In the genomic region with DNA sequence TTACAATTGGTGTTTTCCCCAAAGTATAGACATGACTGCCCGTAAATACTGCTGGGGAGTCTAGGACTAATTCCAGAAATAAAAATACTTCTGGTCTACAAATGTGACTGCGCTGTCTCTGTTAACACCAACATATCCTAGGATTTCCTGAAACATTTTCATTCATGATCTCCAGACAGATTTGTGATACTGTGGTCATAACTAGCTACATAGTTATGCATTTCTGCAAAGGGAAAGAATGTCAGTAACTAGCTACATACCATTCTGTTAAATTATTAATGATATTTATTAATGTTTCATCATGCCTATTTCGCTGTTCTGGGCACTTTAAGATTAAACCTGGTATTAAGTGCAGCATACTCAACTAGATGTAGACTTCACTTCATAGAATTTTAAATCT, we compare ENCODE assay signal across 23 cellular contexts.
"Had no signal": no experiment of that assay in that cellular context is flagged by ENCODE, and none has a peak within 500 bp of the region (broad histone marks: within the 10 kb centered on the region; RNA-seq: fewer than 3 reads in every experiment).

No MANE protein-coding gene starts in this region.

- H3K27me3 ChIP-seq: ascending aorta, breast epithelium, gastroesophageal sphincter, heart right ventricle, left lung, uterus had no signal

- H3K9me3 Mint-ChIP-seq: activated CD4-positive, alpha-beta memory T cell treated with anti-CD3 and anti-CD28 coated beads, Interleukin-2, amount 10 ng/mL, durations not matched to agents 7 days and 5 days; activated CD4-positive, alpha-beta T cell treated with anti-CD3 and anti-CD28 coated beads, Interleukin-2, amount 10 ng/mL, durations not matched to agents 24 days and 14 days; activated naive CD4-positive, alpha-beta T cell treated with anti-CD3 and anti-CD28 coated beads, Interleukin-2, amount 50 U/mL, for 72 hours; activated T-helper 17 cell treated with anti-CD3 and anti-CD28 coated beads, Interleukin-2, amount 50 U/mL, for 72 hours; central memory CD8-positive, alpha-beta T cell; endodermal cell; natural killer cell treated with Interleukin-12 subunit alpha and Interleukin-12 subunit beta and Interleukin-15 and Interleukin-18, amount 100 ng/mL, for 72 hours; stimulated activated naive B cell treated with anti-CD40 and anti-IgM and Interleukin-4, amounts not matched to agents 10 μg/mL and 1 μg/mL and 100 μg/mL, for 72 hours; T-helper 2 cell treated with Interferon-gamma antibody and Interleukin-4, amounts not matched to agents 5 μg/mL and 100 μg/mL, for 36 hours had no signal

- H3K36me3 ChIP-seq: uterus had no signal

- H3K4me1 ChIP-seq: ascending aorta, breast epithelium, left lung, uterus had no signal

- DNase-seq: activated CD4-positive, alpha-beta memory T cell treated with anti-CD3 and anti-CD28 coated beads, Interleukin-2, amount 10 ng/mL, durations not matched to agents 7 days and 5 days; activated CD4-positive, alpha-beta T cell treated with anti-CD3 and anti-CD28 coated beads, Interleukin-2, amount 10 ng/mL, durations not matched to agents 24 days and 14 days; activated T-cell treated with anti-CD3 and anti-CD28 coated beads for 4 hours; endodermal cell; heart right ventricle; left lung; stimulated activated CD4-positive, alpha-beta T cell treated with anti-CD3 and anti-CD28 coated beads, Interleukin-2, amount 100 ng/mL, for 48 hours; stimulated activated CD8-positive, alpha-beta memory T cell treated with anti-CD3 and anti-CD28 coated beads, Interleukin-4, amount 100 ng/mL, for 48 hours; stimulated activated naive B cell treated with anti-CD40 and anti-IgM and Interleukin-4, amounts not matched to agents 10 μg/mL and 1 μg/mL and 100 μg/mL, for 72 hours; trophoblast cell; uterus had no signal

- H3K9ac ChIP-seq: parathyroid adenoma had no signal

- H3K9me3 ChIP-seq: ascending aorta, breast epithelium, gastroesophageal sphincter, heart right ventricle, left lung, uterus had no signal

- H3K4me3 Mint-ChIP-seq: activated CD4-positive, alpha-beta memory T cell treated with anti-CD3 and anti-CD28 coated beads, Interleukin-2, amount 10 ng/mL, durations not matched to agents 7 days and 5 days; activated CD4-positive, alpha-beta T cell treated with anti-CD3 and anti-CD28 coated beads, Interleukin-2, amount 10 ng/mL, durations not matched to agents 24 days and 14 days; activated T-helper 17 cell treated with anti-CD3 and anti-CD28 coated beads, Interleukin-2, amount 50 U/mL, for 72 hours; central memory CD8-positive, alpha-beta T cell; endodermal cell; natural killer cell treated with Interleukin-12 subunit alpha and Interleukin-12 subunit beta and Interleukin-15 and Interleukin-18, amount 100 ng/mL, for 72 hours; stimulated activated naive B cell treated with anti-CD40 and anti-IgM and Interleukin-4, amounts not matched to agents 10 μg/mL and 1 μg/mL and 100 μg/mL, for 72 hours; T-helper 2 cell treated with Interferon-gamma antibody and Interleukin-4, amounts not matched to agents 5 μg/mL and 100 μg/mL, for 36 hours had no signal

- FAIRE-seq: keratinocyte had no signal

- H3K27me3 Mint-ChIP-seq: activated CD4-positive, alpha-beta memory T cell treated with anti-CD3 and anti-CD28 coated beads, Interleukin-2, amount 10 ng/mL, durations not matched to agents 7 days and 5 days; activated CD4-positive, alpha-beta T cell treated with anti-CD3 and anti-CD28 coated beads, Interleukin-2, amount 10 ng/mL, durations not matched to agents 24 days and 14 days; activated T-helper 17 cell treated with anti-CD3 and anti-CD28 coated beads, Interleukin-2, amount 50 U/mL, for 72 hours; central memory CD8-positive, alpha-beta T cell; natural killer cell treated with Interleukin-12 subunit alpha and Interleukin-12 subunit beta and Interleukin-15 and Interleukin-18, amount 100 ng/mL, for 72 hours; stimulated activated naive B cell treated with anti-CD40 and anti-IgM and Interleukin-4, amounts not matched to agents 10 μg/mL and 1 μg/mL and 100 μg/mL, for 72 hours had no signal

- H3K4me3 ChIP-seq: ascending aorta, breast epithelium, coronary artery, gastroesophageal sphincter, heart right ventricle, left lung, uterus had no signal

- H3K27ac ChIP-seq: ascending aorta, breast epithelium, coronary artery, gastroesophageal sphincter, heart right ventricle, left lung, parathyroid adenoma, uterus, VCaP had no signal

- H2AFZ ChIP-seq: parathyroid adenoma had no signal

- H3K27ac Mint-ChIP-seq: activated CD4-positive, alpha-beta memory T cell treated with anti-CD3 and anti-CD28 coated beads, Interleukin-2, amount 10 ng/mL, durations not matched to agents 7 days and 5 days; activated CD4-positive, alpha-beta T cell treated with anti-CD3 and anti-CD28 coated beads, Interleukin-2, amount 10 ng/mL, durations not matched to agents 24 days and 14 days; activated T-helper 17 cell treated with anti-CD3 and anti-CD28 coated beads, Interleukin-2, amount 50 U/mL, for 72 hours; endodermal cell; stimulated activated naive B cell treated with anti-CD40 and anti-IgM and Interleukin-4, amounts not matched to agents 10 μg/mL and 1 μg/mL and 100 μg/mL, for 72 hours; T-helper 2 cell treated with Interferon-gamma antibody and Interleukin-4, amounts not matched to agents 5 μg/mL and 100 μg/mL, for 36 hours had no signal
